Comparison of ENCODE assay signal across 14 cellular contexts in the genomic region with DNA sequence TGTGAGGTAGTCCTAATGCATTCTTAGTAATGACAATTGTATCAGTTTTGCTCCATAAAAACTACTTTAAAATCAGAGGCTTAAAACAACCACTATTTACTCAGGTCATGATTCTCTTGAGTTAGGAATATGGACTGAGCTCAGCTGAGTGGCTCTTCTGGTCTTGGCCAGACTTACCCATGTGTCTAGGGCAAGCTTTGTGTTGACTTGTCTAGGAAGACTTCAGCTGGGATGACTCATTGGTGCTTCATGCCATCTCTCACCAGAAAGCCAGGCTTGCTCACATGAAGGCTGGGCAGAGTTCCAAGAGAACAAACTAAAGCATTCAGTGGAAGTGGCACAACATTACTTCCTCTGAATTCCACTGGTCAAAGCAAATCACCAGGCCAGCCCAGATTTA.
DNase-seq lines count a peak whose midpoint lies in the region; ATAC-seq and TF ChIP-seq lines count a peak whose summit lies in the region.
"Had no signal": no experiment of that assay in that cellular context is flagged by ENCODE, and none has a peak within 500 bp of the region (broad histone marks: within the 10 kb centered on the region; RNA-seq: fewer than 3 reads in every experiment).

No MANE protein-coding gene starts in this region.

- no peak overlapping the region for H3K27ac ChIP-seq in HL-60 (replicated peaks)
- no peak overlapping the region for H3K27ac ChIP-seq in caudate nucleus (ENCODE audit: low read depth, low read length)
- H3K27ac ChIP-seq: coronary artery, upper lobe of right lung had no signal

- peak; percentile 7 to 25 for DNase-seq in AML-193 (lab: John Stamatoyannopoulos, UW)
- DNase-seq in HL-60 (ENCODE audit: low read depth in 1 of 2, low spot score in 1 of 2), result peak; percentile 2 to 22
- peak; percentile 94 for DNase-seq in RPMI7951 (ENCODE audit: low read depth)
- peak; percentile 65 for DNase-seq in fibroblast of pulmonary artery (ENCODE audit: low read depth)
- DNase-seq in caudate nucleus (lab: John Stamatoyannopoulos, UW), result no peak
- no peak for DNase-seq in amygdala (lab: John Stamatoyannopoulos, UW)
- DNase-seq: activated T-cell treated with anti-CD3 and anti-CD28 coated beads, Interleukin-2, amount 50 U/mL, for 48 hours; CD8-positive, alpha-beta T cell; NCI-H2081 treated with DMSO at 0.1 percent for 48 hours; nucleus accumbens; upper lobe of right lung had no signal

- no peak overlapping the region for H3K4me3 ChIP-seq in HL-60 (replicated peaks; ENCODE audit: insufficient read depth, low read length)
- H3K4me3 ChIP-seq in fibroblast of pulmonary artery (replicated peaks; ENCODE audit: low read depth, low read length), result no peak overlapping the region
- H3K4me3 ChIP-seq: coronary artery, upper lobe of right lung had no signal

- no peak for ATAC-seq in HG02885 (IDR thresholded peaks at IDR 0.05; ENCODE audit: poor library complexity, unreplicated experiment)
- ATAC-seq in HG02981 (IDR thresholded peaks at IDR 0.05; ENCODE audit: unreplicated experiment), result no peak
- ATAC-seq: CD8-positive, alpha-beta T cell; upper lobe of right lung had no signal

- TF ChIP-seq CTCF in HL-60 (IDR thresholded peaks at IDR 0.05; ENCODE audit: insufficient read depth, low read length) (no peak), fibroblast of pulmonary artery (IDR thresholded peaks at IDR 0.05; ENCODE audit: low read length, missing control alignments) (no peak)

- H3K27me3 ChIP-seq in HL-60 (ENCODE audit: insufficient read depth, poor library complexity, severe bottlenecking), result no peaks in the 10 kb centered on the region
- H3K27me3 ChIP-seq: upper lobe of right lung had no signal

Comparison
In these comparisons a context has a peak if more than half of its experiments do, and no peak if none do; other contexts are left out.
1. DNase-seq: peak in AML-193 (2 of 2), HL-60 (2 of 2), RPMI7951 (single experiment) and fibroblast of pulmonary artery (single experiment); none in caudate nucleus (0 of 61) and amygdala (0 of 56).